12 cellular contexts compared by ENCODE assay signal in genomic region chr5:175847503-175847902, GRCh38. TPM values are rescaled to one million over a fixed set of nuclear protein-coding genes. Genes with fewer than 3 reads are reported as not detected.
DNase-seq lines count a peak whose midpoint lies in the region; ATAC-seq and TF ChIP-seq lines count a peak whose summit lies in the region.
"Had no signal": no experiment of that assay in that cellular context is flagged by ENCODE, and none has a peak within 500 bp of the region (broad histone marks: within the 10 kb centered on the region; RNA-seq: fewer than 3 reads in every experiment).

No MANE protein-coding gene starts in this region.

- TF ChIP-seq CTCF in chondrocyte (IDR thresholded peaks at IDR 0.05) = peak; percentile 13
- TF ChIP-seq CTCF in retinal pigment epithelial cell (conservative IDR thresholded peaks at IDR 0.05; ENCODE audit: low read depth, low read length) = peak; percentile 35
- no peak for TF ChIP-seq CTCF in uterus (IDR thresholded peaks at IDR 0.05)

- no peaks in the 10 kb centered on the region for H3K9me3 Mint-ChIP-seq in chondrocyte (ENCODE audit: low read depth)

- no peak overlapping the region for H3K4me3 Mint-ChIP-seq in chondrocyte (ENCODE audit: unreplicated experiment)
- H3K4me3 Mint-ChIP-seq: activated naive CD8-positive, alpha-beta T cell; CD4-positive, CD25-positive, alpha-beta regulatory T cell had no signal

- intact Hi-C loops in Right ventricle myocardium inferior (cut with DNase I) (no loop called here), left ventricle myocardium superior (cut with micrococcal nuclease) (no loop called here), uterus (cut with DNase I; ENCODE audit: low total_unique reads) (no loop called here)

- TF ChIP-seq POLR2A in uterus (IDR thresholded peaks at IDR 0.05) = no peak

- H3K36me3 ChIP-seq in uterus = no peaks in the 10 kb centered on the region

- H3K27ac Mint-ChIP-seq in chondrocyte (ENCODE audit: unreplicated experiment) = no peak overlapping the region
- H3K27ac Mint-ChIP-seq: activated naive CD8-positive, alpha-beta T cell had no signal

- DNase-seq in Right ventricle myocardium inferior (ENCODE audit: missing footprints) = no peak
- DNase-seq in left ventricle myocardium superior = no peak
- DNase-seq in LHCN-M2 (ENCODE audit: low read depth) = peak; percentile 5
- no peak for DNase-seq in chondrocyte (ENCODE audit: low spot score)
- DNase-seq in retinal pigment epithelial cell (ENCODE audit: low read depth) = no peak
- DNase-seq in pons (ENCODE audit: low spot score) = no peak
- no peak for DNase-seq in uterus
- DNase-seq in NCI-H2171 treated with DMSO at 0.1 percent for 48 hours (lab: John Stamatoyannopoulos, UW) = no peak
- DNase-seq: activated CD4-positive, CD25-positive, alpha-beta regulatory T cell treated with anti-CD3 and anti-CD28 coated beads, Interleukin-2, amount 50 U/mL, for 72 hours; CD4-positive, CD25-positive, alpha-beta regulatory T cell had no signal

- H3K4me1 ChIP-seq in uterus = no peaks in the 10 kb centered on the region

- H3K4me3 ChIP-seq in retinal pigment epithelial cell (ENCODE audit: low read length) = no peak overlapping the region
- no peak overlapping the region for H3K4me3 ChIP-seq in uterus

- ATAC-seq in Right ventricle myocardium inferior = peak; percentile 32
- no peak for ATAC-seq in left ventricle myocardium superior

- H3K27me3 Mint-ChIP-seq in chondrocyte (ENCODE audit: low read depth) = peaks cover 34% of the 10 kb centered on the region
- H3K27me3 Mint-ChIP-seq: activated naive CD8-positive, alpha-beta T cell had no signal

- no peak overlapping the region for H3K27ac ChIP-seq in uterus

- H3K9me3 ChIP-seq in uterus = no peaks in the 10 kb centered on the region

- no peaks in the 10 kb centered on the region for H3K27me3 ChIP-seq in uterus

- H3K4me1 Mint-ChIP-seq in chondrocyte (ENCODE audit: low read depth) = peaks cover 8% of the 10 kb centered on the region
- H3K4me1 Mint-ChIP-seq: CD4-positive, CD25-positive, alpha-beta regulatory T cell had no signal

- no peaks in the 10 kb centered on the region for H3K36me3 Mint-ChIP-seq in chondrocyte (ENCODE audit: low read depth)
- H3K36me3 Mint-ChIP-seq: CD4-positive, CD25-positive, alpha-beta regulatory T cell had no signal

RNA-seq across cellular contexts. Expression of gene CPLX2, which starts 23.9 kb away (rescaled TPM):
- total RNA-seq in Right ventricle myocardium inferior = not detected
- not detected for total RNA-seq in left ventricle myocardium superior
- not detected in 2 replicates for total RNA-seq in LHCN-M2 (2014; rRNA removed)
- not detected for polyA plus RNA-seq in LHCN-M2 (2012)
- not detected in 3 replicates for total RNA-seq in chondrocyte
- total RNA-seq in uterus = under 1 TPM in 1 of 4 donors, not detected in 3; 0.21 TPM
- total RNA-seq: CD4-positive, CD25-positive, alpha-beta regulatory T cell; renal cortical epithelial cell had no signal

Comparison
In these comparisons a context has a peak if more than half of its experiments do, and no peak if none do; other contexts are left out.
1. CTCF ChIP-seq: peak in chondrocyte (single experiment) and retinal pigment epithelial cell (single experiment); none in uterus (0 of 4).